9 cellular contexts compared by ENCODE assay signal in the genomic region with DNA sequence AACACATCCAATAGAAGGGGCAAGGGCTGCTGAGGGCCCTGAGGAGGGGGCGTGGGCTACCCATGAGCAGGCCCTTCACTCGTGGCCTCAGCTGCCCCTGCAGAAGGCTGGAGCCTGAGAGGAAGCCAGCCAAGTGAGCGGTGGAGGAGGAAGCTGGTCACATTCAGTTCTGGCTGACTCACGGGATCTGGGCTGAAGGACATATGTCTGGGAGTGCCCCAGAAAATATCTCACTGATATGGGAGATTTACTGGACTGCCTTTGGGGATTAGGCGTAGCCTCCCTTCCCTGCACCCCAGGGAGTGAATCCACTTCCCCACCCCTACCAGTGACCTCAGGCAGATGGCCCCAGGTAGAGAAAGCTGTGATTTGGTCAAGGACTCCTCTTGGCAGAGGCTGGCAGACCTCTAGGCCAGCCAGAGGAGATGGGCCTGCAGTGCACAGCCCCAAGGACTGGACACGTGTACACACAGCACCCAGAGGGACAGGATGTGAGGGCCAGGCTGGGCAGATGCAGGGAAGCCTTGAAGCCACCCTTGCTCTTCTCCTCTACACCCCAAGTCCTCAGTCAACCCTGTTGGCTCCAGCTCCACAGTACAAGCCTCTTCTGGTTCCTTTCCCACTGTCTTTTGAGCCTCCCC. TPM values are rescaled to one million over a fixed set of nuclear protein-coding genes. Genes with fewer than 3 reads are reported as not detected.
DNase-seq lines count a peak whose midpoint lies in the region; ATAC-seq and TF ChIP-seq lines count a peak whose summit lies in the region.
"Had no signal": no experiment of that assay in that cellular context is flagged by ENCODE, and none has a peak within 500 bp of the region (broad histone marks: within the 10 kb centered on the region; RNA-seq: fewer than 3 reads in every experiment).

No MANE protein-coding gene starts in this region.

- H3K9me3 Mint-ChIP-seq in activated B cell treated with CpG ODN at 0.5 μM for 24 hours = no peaks in the 10 kb centered on the region

- H3K4me1 Mint-ChIP-seq in activated B cell treated with CpG ODN at 0.5 μM for 24 hours = peaks cover 73% of the 10 kb centered on the region

- POLR2A ChIA-PET in activated B cell treated with CpG ODN at 0.5 μM for 24 hours (lab: Charles Lee) = interaction anchor here (0.6 to 6.0 kb wide), 2 partner anchors 59 to 91 kb away, joined by 9 to 138 read pairs; partner anchors contain the start of gene PLEKHO2

- intact Hi-C loops in activated B cell treated with CpG ODN at 0.5 μM for 24 hours (cut with micrococcal nuclease) = loop anchor here (10.0 kb wide), 1 partner anchor 1703 kb away; no protein-coding TSS in a partner anchor
- intact Hi-C loops in Right ventricle myocardium superior (cut with DNase I) = no loop called here

- CTCF ChIA-PET in activated B cell treated with CpG ODN at 0.5 μM for 24 hours (lab: Charles Lee) = no interaction called here

- H3K36me3 Mint-ChIP-seq in activated B cell treated with CpG ODN at 0.5 μM for 24 hours (ENCODE audit: low read depth) = no peaks in the 10 kb centered on the region

- H3K4me3 ChIP-seq in skeletal muscle cell (ENCODE audit: low read depth, low read length) = no peak overlapping the region
- H3K4me3 ChIP-seq: dorsolateral prefrontal cortex had no signal

- ATAC-seq in activated B cell treated with CpG ODN at 0.5 μM for 24 hours (ENCODE audit: low read depth) (no peak), Right ventricle myocardium superior (ENCODE audit: poor library complexity) (peak; percentile 69), GM18511 (IDR thresholded peaks at IDR 0.05; ENCODE audit: unreplicated experiment) (no peak), GM21825 (IDR thresholded peaks at IDR 0.05; ENCODE audit: unreplicated experiment) (no peak)

- peak overlapping the region; percentile 99 for H3K27ac Mint-ChIP-seq in activated B cell treated with CpG ODN at 0.5 μM for 24 hours

- no peak overlapping the region for H3K4me3 Mint-ChIP-seq in activated B cell treated with CpG ODN at 0.5 μM for 24 hours

- DNase-seq in HK-2 (ENCODE audit: unreplicated experiment) = peak; percentile 34
- DNase-seq in activated B cell treated with CpG ODN at 0.5 μM for 24 hours = no peak
- peak; percentile 85 for DNase-seq in Right ventricle myocardium superior
- DNase-seq in skeletal muscle cell (ENCODE audit: low read depth) = peak; percentile 64
- no peak for DNase-seq in germinal center (ENCODE audit: low spot score)
- no peak for DNase-seq in activated CD4-positive, CD25-positive, alpha-beta regulatory T cell treated with anti-CD3 and anti-CD28 coated beads, Interleukin-2, amount 50 U/mL, for 72 hours

- TF ChIP-seq CTCF in activated B cell treated with CpG ODN at 0.5 μM for 24 hours (IDR thresholded peaks at IDR 0.05) = no peak

- no peaks in the 10 kb centered on the region for H3K27me3 Mint-ChIP-seq in activated B cell treated with CpG ODN at 0.5 μM for 24 hours

RNA-seq across cellular contexts. Expression of gene ANKDD1A, which starts 14.2 kb away (rescaled TPM):
- 3.7 and 3.9 TPM in 2 replicates for total RNA-seq in activated B cell treated with CpG ODN at 0.5 μM for 24 hours
- total RNA-seq in Right ventricle myocardium superior = 1.4 TPM

RNA-seq across cellular contexts. Expression of gene PLEKHO2, which starts 55.8 kb away (rescaled TPM):
- total RNA-seq in activated B cell treated with CpG ODN at 0.5 μM for 24 hours (36.5 and 38.1 TPM in 2 replicates), Right ventricle myocardium superior (9.1 TPM)

Comparison
In these comparisons a context has a peak if more than half of its experiments do, and no peak if none do; other contexts are left out.
1. DNase-seq: peak in HK-2 (single experiment), Right ventricle myocardium superior (single experiment) and skeletal muscle cell (single experiment); none in activated B cell treated with CpG ODN at 0.5 μM for 24 hours (single experiment), germinal center (single experiment) and activated CD4-positive, CD25-positive, alpha-beta regulatory T cell treated with anti-CD3 and anti-CD28 coated beads, Interleukin-2, amount 50 U/mL, for 72 hours (single experiment).